13 cellular contexts compared by ENCODE assay signal in the genomic region with DNA sequence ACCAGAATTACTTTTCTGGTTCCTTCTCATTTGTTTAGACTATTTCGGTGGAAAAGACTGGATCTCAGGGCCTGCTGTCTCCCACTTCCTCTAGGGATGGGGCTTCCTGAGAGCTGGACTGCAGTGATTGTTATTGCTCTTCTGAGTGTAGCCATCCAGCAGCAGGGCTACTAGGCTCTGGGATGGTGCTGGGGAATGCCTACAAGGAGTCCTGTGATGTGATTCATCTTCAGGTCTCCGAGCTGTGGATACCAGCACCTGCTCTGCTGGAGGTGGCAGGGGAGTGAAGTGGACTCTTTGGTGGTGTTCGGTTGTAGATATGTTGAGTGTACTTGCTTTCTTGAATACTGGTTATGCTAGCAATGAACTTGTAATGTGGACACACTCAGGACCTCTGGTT. TPM values are rescaled to one million over a fixed set of nuclear protein-coding genes. Genes with fewer than 3 reads are reported as not detected.
DNase-seq lines count a peak whose midpoint lies in the region; ATAC-seq and TF ChIP-seq lines count a peak whose summit lies in the region.
"Had no signal": no experiment of that assay in that cellular context is flagged by ENCODE, and none has a peak within 500 bp of the region (broad histone marks: within the 10 kb centered on the region; RNA-seq: fewer than 3 reads in every experiment).

No MANE protein-coding gene starts in this region.

- peaks cover 25% of the 10 kb centered on the region for H3K9me3 Mint-ChIP-seq in activated T-cell treated with anti-CD3 and anti-CD28 coated beads, Interleukin-2, amount 50 U/mL, for 24 hours
- H3K9me3 Mint-ChIP-seq in activated T-cell treated with anti-CD3 and anti-CD28 coated beads, Interleukin-2, amount 50 U/mL, for 4 hours, result peaks cover 18% of the 10 kb centered on the region
- peaks cover 28% of the 10 kb centered on the region for H3K9me3 Mint-ChIP-seq in activated CD4-positive, alpha-beta memory T cell treated with anti-CD3 and anti-CD28 coated beads for 36 hours
- peaks cover 6% of the 10 kb centered on the region for H3K9me3 Mint-ChIP-seq in stimulated activated effector memory CD8-positive, alpha-beta T cell treated with anti-CD3 and anti-CD28 coated beads, Interleukin-12 subunit alpha, Interleukin-12 subunit beta, amount 100 ng/mL, for 72 hours

- no peaks in the 10 kb centered on the region for H3K27me3 ChIP-seq in body of pancreas
- H3K27me3 ChIP-seq: gastroesophageal sphincter had no signal

- POLR2A ChIA-PET in activated CD4-positive, alpha-beta memory T cell treated with anti-CD3 and anti-CD28 coated beads for 36 hours (lab: Charles Lee), result interaction anchor here (1.3 to 1.9 kb wide), 3 partner anchors 41 to 51 kb away, joined by 4 to 8 read pairs (median 5); a partner anchor contains a TSS

- peaks cover 78% of the 10 kb centered on the region for H3K4me1 Mint-ChIP-seq in activated T-cell treated with anti-CD3 and anti-CD28 coated beads, Interleukin-2, amount 50 U/mL, for 24 hours (ENCODE audit: low read depth)
- peaks cover 62% of the 10 kb centered on the region for H3K4me1 Mint-ChIP-seq in activated T-cell treated with anti-CD3 and anti-CD28 coated beads, Interleukin-2, amount 50 U/mL, for 4 hours (ENCODE audit: low read depth)
- peaks cover 65% of the 10 kb centered on the region for H3K4me1 Mint-ChIP-seq in activated CD4-positive, alpha-beta memory T cell treated with anti-CD3 and anti-CD28 coated beads for 36 hours (ENCODE audit: low read depth)
- peaks cover 71% of the 10 kb centered on the region for H3K4me1 Mint-ChIP-seq in stimulated activated effector memory CD8-positive, alpha-beta T cell treated with anti-CD3 and anti-CD28 coated beads, Interleukin-12 subunit alpha, Interleukin-12 subunit beta, amount 100 ng/mL, for 72 hours

- H3K4me3 ChIP-seq in body of pancreas, result no peak overlapping the region
- H3K4me3 ChIP-seq: gastroesophageal sphincter, lung had no signal

- H3K36me3 Mint-ChIP-seq in activated T-cell treated with anti-CD3 and anti-CD28 coated beads, Interleukin-2, amount 50 U/mL, for 24 hours (ENCODE audit: low read depth), result peaks cover 92% of the 10 kb centered on the region
- H3K36me3 Mint-ChIP-seq in activated T-cell treated with anti-CD3 and anti-CD28 coated beads, Interleukin-2, amount 50 U/mL, for 4 hours (ENCODE audit: insufficient read depth), result peaks cover 72% of the 10 kb centered on the region
- H3K36me3 Mint-ChIP-seq in activated CD4-positive, alpha-beta memory T cell treated with anti-CD3 and anti-CD28 coated beads for 36 hours, result peaks cover 59% of the 10 kb centered on the region
- peaks cover 97% of the 10 kb centered on the region for H3K36me3 Mint-ChIP-seq in stimulated activated effector memory CD8-positive, alpha-beta T cell treated with anti-CD3 and anti-CD28 coated beads, Interleukin-12 subunit alpha, Interleukin-12 subunit beta, amount 100 ng/mL, for 72 hours

- TF ChIP-seq CTCF in body of pancreas (IDR thresholded peaks at IDR 0.05), result no peak

- H3K4me3 Mint-ChIP-seq in activated T-cell treated with anti-CD3 and anti-CD28 coated beads, Interleukin-2, amount 50 U/mL, for 24 hours, result no peak overlapping the region
- H3K4me3 Mint-ChIP-seq in activated T-cell treated with anti-CD3 and anti-CD28 coated beads, Interleukin-2, amount 50 U/mL, for 4 hours, result no peak overlapping the region
- no peak overlapping the region for H3K4me3 Mint-ChIP-seq in activated CD4-positive, alpha-beta memory T cell treated with anti-CD3 and anti-CD28 coated beads for 36 hours
- peak overlapping the region; percentile 49 for H3K4me3 Mint-ChIP-seq in stimulated activated effector memory CD8-positive, alpha-beta T cell treated with anti-CD3 and anti-CD28 coated beads, Interleukin-12 subunit alpha, Interleukin-12 subunit beta, amount 100 ng/mL, for 72 hours

- TF ChIP-seq POLR2A in body of pancreas (IDR thresholded peaks at IDR 0.05), result no peak

- CTCF ChIA-PET in activated CD4-positive, alpha-beta memory T cell treated with anti-CD3 and anti-CD28 coated beads for 36 hours (lab: Charles Lee), result no interaction called here

- ATAC-seq in activated T-cell treated with anti-CD3 and anti-CD28 coated beads, Interleukin-2, amount 50 U/mL, for 4 hours, result no peak
- ATAC-seq in esophagus mucosa (peak; percentile 15), body of pancreas (no peak)
- ATAC-seq in stimulated activated effector memory CD8-positive, alpha-beta T cell treated with anti-CD3 and anti-CD28 coated beads, Interleukin-12 subunit alpha, Interleukin-12 subunit beta, amount 100 ng/mL, for 72 hours, result no peak
- ATAC-seq: gastroesophageal sphincter, HCT116 had no signal

- H3K27ac ChIP-seq in body of pancreas, result no peak overlapping the region
- H3K27ac ChIP-seq: gastroesophageal sphincter had no signal

- intact Hi-C loops in activated CD4-positive, alpha-beta memory T cell treated with anti-CD3 and anti-CD28 coated beads for 36 hours (cut with micrococcal nuclease), result loop anchor here (1.0 to 2.0 kb wide), 4 partner anchors 41 to 1317 kb away; no protein-coding TSS in a partner anchor
- intact Hi-C loops in body of pancreas (cut with DNase I), result no loop called here

- H3K27ac Mint-ChIP-seq in activated T-cell treated with anti-CD3 and anti-CD28 coated beads, Interleukin-2, amount 50 U/mL, for 24 hours, result peak overlapping the region; percentile 87
- H3K27ac Mint-ChIP-seq in activated CD4-positive, alpha-beta memory T cell treated with anti-CD3 and anti-CD28 coated beads for 36 hours, result peak overlapping the region; percentile 77
- H3K27ac Mint-ChIP-seq in stimulated activated effector memory CD8-positive, alpha-beta T cell treated with anti-CD3 and anti-CD28 coated beads, Interleukin-12 subunit alpha, Interleukin-12 subunit beta, amount 100 ng/mL, for 72 hours, result peak overlapping the region; percentile 74

- WGBS in body of pancreas, 2 donors, result 93 to 100% methylated on average over 3 of the region's 3 CpGs

- no peaks in the 10 kb centered on the region for H3K4me1 ChIP-seq in body of pancreas

- no peaks in the 10 kb centered on the region for H3K36me3 ChIP-seq in body of pancreas (replicated peaks in 1 of 2; ENCODE audit: insufficient read depth in 1 of 2, low read depth in 2 of 2)

- H3K27me3 Mint-ChIP-seq in activated T-cell treated with anti-CD3 and anti-CD28 coated beads, Interleukin-2, amount 50 U/mL, for 24 hours, result no peaks in the 10 kb centered on the region
- H3K27me3 Mint-ChIP-seq in activated T-cell treated with anti-CD3 and anti-CD28 coated beads, Interleukin-2, amount 50 U/mL, for 4 hours (ENCODE audit: low read depth), result no peaks in the 10 kb centered on the region
- no peaks in the 10 kb centered on the region for H3K27me3 Mint-ChIP-seq in activated CD4-positive, alpha-beta memory T cell treated with anti-CD3 and anti-CD28 coated beads for 36 hours

- H3K9me3 ChIP-seq in body of pancreas, result no peaks in the 10 kb centered on the region

- no peak for DNase-seq in activated T-cell treated with anti-CD3 and anti-CD28 coated beads, Interleukin-2, amount 50 U/mL, for 24 hours
- DNase-seq in activated T-cell treated with anti-CD3 and anti-CD28 coated beads, Interleukin-2, amount 50 U/mL, for 4 hours, result no peak
- no peak for DNase-seq in activated CD4-positive, alpha-beta memory T cell treated with anti-CD3 and anti-CD28 coated beads for 36 hours
- no peak for DNase-seq in stimulated activated effector memory CD8-positive, alpha-beta T cell treated with anti-CD3 and anti-CD28 coated beads, Interleukin-12 subunit alpha, Interleukin-12 subunit beta, amount 100 ng/mL, for 72 hours (ENCODE audit: low spot score in 2 of 2)
- DNase-seq in central memory CD4-positive, alpha-beta T cell, result no peak
- DNase-seq in activated CD4-positive, alpha-beta T cell treated with anti-CD3 and anti-CD28 coated beads, Interleukin-2, amount 50 U/mL, for 4 hours, result no peak
- DNase-seq in body of pancreas, result no peak
- DNase-seq: EL, NCI-H1092 treated with DMSO at 0.1 percent for 48 hours had no signal

RNA-seq across cellular contexts. Expression of a gene that starts 42.7 kb away (rescaled TPM):
- 10 to 100 TPM; 42.4 to 50.9 (median 45.8) TPM for total RNA-seq in activated T-cell treated with anti-CD3 and anti-CD28 coated beads, Interleukin-2, amount 50 U/mL, for 4 hours
- 10 to 100 TPM; 44.7 to 45.0 TPM for total RNA-seq in activated CD4-positive, alpha-beta memory T cell treated with anti-CD3 and anti-CD28 coated beads for 36 hours
- total RNA-seq in esophagus mucosa (38.4 TPM), body of pancreas (10 to 100 TPM; 25.1 to 25.7 TPM)
